In the genomic region with DNA sequence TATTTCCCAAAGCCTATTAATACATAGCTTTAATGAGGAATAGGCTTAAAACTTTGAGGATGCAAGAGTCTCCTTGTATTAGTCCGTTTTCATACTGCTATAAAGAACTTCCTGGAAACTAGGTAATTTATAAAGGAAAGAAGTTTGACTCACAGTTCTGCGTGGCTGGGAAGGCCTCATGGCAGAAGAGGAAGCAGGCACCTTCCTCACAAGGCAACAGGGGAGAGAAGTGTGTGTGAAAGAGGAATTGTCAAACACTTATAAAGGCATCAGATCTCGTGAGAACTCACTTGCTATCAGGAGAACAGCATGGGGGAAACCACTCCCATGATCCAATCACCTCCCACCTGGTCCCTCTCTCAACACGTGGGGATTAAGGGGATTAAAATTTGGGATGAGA, we compare ENCODE assay signal across 15 cellular contexts.
DNase-seq lines count a peak whose midpoint lies in the region; ATAC-seq lines count a peak whose summit lies in the region.
"Had no signal": no experiment of that assay in that cellular context is flagged by ENCODE, and none has a peak within 500 bp of the region (broad histone marks: within the 10 kb centered on the region; RNA-seq: fewer than 3 reads in every experiment).

No MANE protein-coding gene starts in this region.

- H3K9me3 Mint-ChIP-seq in stimulated activated memory B cell treated with anti-CD40 and anti-IgM and Interleukin-4, amounts not matched to agents 10 μg/mL and 1 μg/mL and 100 μg/mL, for 72 hours, result peaks cover 7% of the 10 kb centered on the region
- H3K9me3 Mint-ChIP-seq: CD4-positive, alpha-beta T cell had no signal

- H3K36me3 Mint-ChIP-seq in stimulated activated memory B cell treated with anti-CD40 and anti-IgM and Interleukin-4, amounts not matched to agents 10 μg/mL and 1 μg/mL and 100 μg/mL, for 72 hours, result peaks cover 5% of the 10 kb centered on the region

- ATAC-seq in HG03135 (IDR thresholded peaks at IDR 0.05; ENCODE audit: unreplicated experiment) (no peak), GM18909 (IDR thresholded peaks at IDR 0.05; ENCODE audit: poor library complexity, unreplicated experiment) (no peak)
- no peak for ATAC-seq in stimulated activated memory B cell treated with anti-CD40 and anti-IgM and Interleukin-4, amounts not matched to agents 10 μg/mL and 1 μg/mL and 100 μg/mL, for 72 hours
- ATAC-seq: HepG2 had no signal

- H3K27me3 Mint-ChIP-seq in stimulated activated memory B cell treated with anti-CD40 and anti-IgM and Interleukin-4, amounts not matched to agents 10 μg/mL and 1 μg/mL and 100 μg/mL, for 72 hours, result no peaks in the 10 kb centered on the region

- H3K4me1 Mint-ChIP-seq in stimulated activated memory B cell treated with anti-CD40 and anti-IgM and Interleukin-4, amounts not matched to agents 10 μg/mL and 1 μg/mL and 100 μg/mL, for 72 hours, result peaks cover 25% of the 10 kb centered on the region

- H3K27ac Mint-ChIP-seq in stimulated activated memory B cell treated with anti-CD40 and anti-IgM and Interleukin-4, amounts not matched to agents 10 μg/mL and 1 μg/mL and 100 μg/mL, for 72 hours, result no peak overlapping the region
- H3K27ac Mint-ChIP-seq: CD4-positive, alpha-beta T cell; H9 had no signal

- no peak overlapping the region for H3K4me3 Mint-ChIP-seq in stimulated activated memory B cell treated with anti-CD40 and anti-IgM and Interleukin-4, amounts not matched to agents 10 μg/mL and 1 μg/mL and 100 μg/mL, for 72 hours
- H3K4me3 Mint-ChIP-seq: CD4-positive, alpha-beta T cell; H9 had no signal

- DNase-seq in CD1c-positive myeloid dendritic cell (ENCODE audit: extremely low spot score) (peak; percentile 63), NCI-H82 (lab: John Stamatoyannopoulos, UW) (peak; percentile 67), SKM-1 (lab: John Stamatoyannopoulos, UW; ENCODE audit: unreplicated experiment) (peak; percentile 29), kidney tubule cell (ENCODE audit: low spot score) (peak; percentile 36), NCI-H345 treated with DMSO at 0.1 percent for 48 hours (lab: John Stamatoyannopoulos, UW; ENCODE audit: unreplicated experiment) (no peak)
- DNase-seq: 8988T; Calu3; CD4-positive, alpha-beta T cell; DMS 273 treated with DMSO at 0.1 percent for 48 hours; GOT3; H9 had no signal
